In genomic region chr11:134657631-134658030, GRCh38 we compare ENCODE assay signal across 9 cellular contexts.
"Had no signal": no experiment of that assay in that cellular context is flagged by ENCODE, and none has a peak within 500 bp of the region (broad histone marks: within the 10 kb centered on the region; RNA-seq: fewer than 3 reads in every experiment).

No MANE protein-coding gene starts in this region.

- H3K9me3 ChIP-seq: right atrium auricular region had no signal

- H3K4me1 ChIP-seq: right atrium auricular region had no signal

- H3K4me3 ChIP-seq: hepatocyte, right atrium auricular region had no signal

- H3K27ac ChIP-seq: hepatocyte, right atrium auricular region, WERI-Rb-1 had no signal

- DNase-seq: activated CD4-positive, alpha-beta T cell treated with anti-CD3 and anti-CD28 coated beads for 4 hours; activated CD8-positive, alpha-beta T cell treated with anti-CD3 and anti-CD28 coated beads for 36 hours; activated gamma-delta T cell; kidney glomerular epithelial cell; small intestine; T-helper 17 cell; WERI-Rb-1 had no signal

- H3K36me3 ChIP-seq: right atrium auricular region, WERI-Rb-1 had no signal

- H3K27me3 ChIP-seq: hepatocyte, right atrium auricular region had no signal
